In the genomic region with DNA sequence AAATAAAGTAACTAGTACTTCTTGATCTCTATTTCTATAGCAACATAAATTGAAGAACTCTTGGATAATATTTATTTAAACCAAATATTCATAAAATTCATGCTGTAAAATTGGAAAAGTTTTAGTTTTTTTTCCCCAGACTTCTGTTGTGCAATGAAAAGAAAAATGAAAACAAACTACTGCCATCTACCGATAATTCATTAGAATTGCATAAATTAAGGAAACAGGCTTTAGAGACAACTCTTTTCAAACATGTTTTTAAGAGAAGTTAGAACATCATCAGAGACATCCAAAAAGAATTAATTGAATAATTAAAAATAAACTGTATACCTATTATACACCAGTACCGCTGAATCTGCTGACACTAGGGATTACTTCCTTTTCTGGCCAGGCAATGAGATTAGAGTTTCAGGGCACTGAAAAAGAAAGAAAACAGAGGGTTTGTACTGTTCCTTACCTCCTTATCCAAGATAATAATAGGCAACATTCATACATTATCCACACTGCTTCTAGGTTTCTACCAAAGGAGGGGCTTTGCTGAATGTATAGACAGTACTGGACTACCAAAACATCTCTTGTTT, we compare ENCODE assay signal across 8 cellular contexts. TPM values are rescaled to one million over a fixed set of nuclear protein-coding genes. Genes with fewer than 3 reads are reported as not detected.
DNase-seq lines count a peak whose midpoint lies in the region; ATAC-seq and TF ChIP-seq lines count a peak whose summit lies in the region.

No MANE protein-coding gene starts in this region.

- DNase-seq in EL (peak; percentile 23), MV-4-11 (lab: John Stamatoyannopoulos, UW) (peak; percentile 32), cardiac fibroblast (ENCODE audit: low read depth in 2 of 2) (peak; percentile 58 to 67)
- DNase-seq in activated CD4-positive, alpha-beta T cell treated with anti-CD3 and anti-CD28 coated beads, Interleukin-2, amount 50 U/mL, for 1 hour: no peak
- no peak for DNase-seq in activated CD4-positive, alpha-beta memory T cell treated with anti-CD3 and anti-CD28 coated beads, Interleukin-2, amount 10 ng/mL, durations not matched to agents 7 days and 5 days

- TF ChIP-seq CTCF in cardiac fibroblast (IDR thresholded peaks at IDR 0.05; ENCODE audit: low read depth, low read length) (peak; percentile 39), nephron (IDR thresholded peaks at IDR 0.05; ENCODE audit: unreplicated experiment in 3 of 3) (peak; percentile 44 to 68 (median 59))

- ATAC-seq in HG02759 (IDR thresholded peaks at IDR 0.05; ENCODE audit: unreplicated experiment): no peak
- ATAC-seq in HG03521 (IDR thresholded peaks at IDR 0.05; ENCODE audit: unreplicated experiment): no peak

- H3K9me3 Mint-ChIP-seq in nephron: no peaks in the 10 kb centered on the region
- H3K9me3 Mint-ChIP-seq in activated CD4-positive, alpha-beta memory T cell treated with anti-CD3 and anti-CD28 coated beads, Interleukin-2, amount 10 ng/mL, durations not matched to agents 7 days and 5 days: no peaks in the 10 kb centered on the region

- H3K4me3 ChIP-seq in cardiac fibroblast (replicated peaks in 1 of 2; ENCODE audit: low read depth in 2 of 2, low read length in 2 of 2): no peak overlapping the region

- H3K4me3 Mint-ChIP-seq in nephron: no peak overlapping the region
- H3K4me3 Mint-ChIP-seq in activated CD4-positive, alpha-beta memory T cell treated with anti-CD3 and anti-CD28 coated beads, Interleukin-2, amount 10 ng/mL, durations not matched to agents 7 days and 5 days: no peak overlapping the region

- POLR2A ChIA-PET in activated CD4-positive, alpha-beta memory T cell treated with anti-CD3 and anti-CD28 coated beads, Interleukin-2, amount 10 ng/mL, durations not matched to agents 7 days and 5 days (lab: Charles Lee): no interaction called here

- H3K36me3 Mint-ChIP-seq in nephron (ENCODE audit: low read depth): no peaks in the 10 kb centered on the region
- no peaks in the 10 kb centered on the region for H3K36me3 Mint-ChIP-seq in activated CD4-positive, alpha-beta memory T cell treated with anti-CD3 and anti-CD28 coated beads, Interleukin-2, amount 10 ng/mL, durations not matched to agents 7 days and 5 days (ENCODE audit: low read depth)

- peaks cover 5% of the 10 kb centered on the region for H3K27me3 Mint-ChIP-seq in nephron (ENCODE audit: low read depth)
- H3K27me3 Mint-ChIP-seq in activated CD4-positive, alpha-beta memory T cell treated with anti-CD3 and anti-CD28 coated beads, Interleukin-2, amount 10 ng/mL, durations not matched to agents 7 days and 5 days: peaks cover 3% of the 10 kb centered on the region

- peaks cover 15% of the 10 kb centered on the region for H3K4me1 Mint-ChIP-seq in nephron
- peaks cover 15% of the 10 kb centered on the region for H3K4me1 Mint-ChIP-seq in activated CD4-positive, alpha-beta memory T cell treated with anti-CD3 and anti-CD28 coated beads, Interleukin-2, amount 10 ng/mL, durations not matched to agents 7 days and 5 days

- H3K27ac Mint-ChIP-seq in nephron: no peak overlapping the region
- no peak overlapping the region for H3K27ac Mint-ChIP-seq in activated CD4-positive, alpha-beta memory T cell treated with anti-CD3 and anti-CD28 coated beads, Interleukin-2, amount 10 ng/mL, durations not matched to agents 7 days and 5 days

- CTCF ChIA-PET in activated CD4-positive, alpha-beta memory T cell treated with anti-CD3 and anti-CD28 coated beads, Interleukin-2, amount 10 ng/mL, durations not matched to agents 7 days and 5 days (lab: Charles Lee): no interaction called here

RNA-seq across cellular contexts. Expression of gene CCDC122, which starts 4.9 kb away (rescaled TPM):
- total RNA-seq in activated CD4-positive, alpha-beta memory T cell treated with anti-CD3 and anti-CD28 coated beads, Interleukin-2, amount 10 ng/mL, durations not matched to agents 7 days and 5 days: 1 to 10 TPM in 1 of 2 experiments, under 1 TPM in 1; 0.73 to 1.2 TPM

RNA-seq across cellular contexts. Expression of gene LACC1, which starts 5.1 kb away (rescaled TPM):
- 1 to 10 TPM; 3.2 to 5.4 TPM for total RNA-seq in activated CD4-positive, alpha-beta memory T cell treated with anti-CD3 and anti-CD28 coated beads, Interleukin-2, amount 10 ng/mL, durations not matched to agents 7 days and 5 days

Comparison
In these comparisons a context has a peak if more than half of its experiments do, and no peak if none do; other contexts are left out.
1. DNase-seq: peak in EL (single experiment), MV-4-11 (single experiment) and cardiac fibroblast (2 of 2); none in activated CD4-positive, alpha-beta T cell treated with anti-CD3 and anti-CD28 coated beads, Interleukin-2, amount 50 U/mL, for 1 hour (single experiment) and activated CD4-positive, alpha-beta memory T cell treated with anti-CD3 and anti-CD28 coated beads, Interleukin-2, amount 10 ng/mL, durations not matched to agents 7 days and 5 days (single experiment).